Comparison of ENCODE assay signal across 18 cellular contexts in genomic region chr13:72875233-72875632, GRCh38.
"Had no signal": no experiment of that assay in that cellular context is flagged by ENCODE, and none has a peak within 500 bp of the region (broad histone marks: within the 10 kb centered on the region; RNA-seq: fewer than 3 reads in every experiment).

No MANE protein-coding gene starts in this region.

- H3K4me3 Mint-ChIP-seq: activated CD4-positive, alpha-beta memory T cell treated with anti-CD3 and anti-CD28 coated beads for 36 hours; activated naive CD4-positive, alpha-beta T cell treated with anti-CD3 and anti-CD28 coated beads for 36 hours; effector memory CD8-positive, alpha-beta T cell; mesothelial cell of epicardium; natural killer cell treated with Interleukin-12 subunit alpha and Interleukin-12 subunit beta and Interleukin-15 and Interleukin-18, amount 100 ng/mL, for 72 hours; stimulated activated effector memory CD8-positive, alpha-beta T cell treated with anti-CD3 and anti-CD28 coated beads, Interleukin-12 subunit alpha, Interleukin-12 subunit beta, amount 100 ng/mL, for 72 hours; type B pancreatic cell had no signal

- H3K9me3 Mint-ChIP-seq: effector memory CD8-positive, alpha-beta T cell; natural killer cell treated with Interleukin-12 subunit alpha and Interleukin-12 subunit beta and Interleukin-15 and Interleukin-18, amount 100 ng/mL, for 72 hours; stimulated activated effector memory CD8-positive, alpha-beta T cell treated with anti-CD3 and anti-CD28 coated beads, Interleukin-12 subunit alpha, Interleukin-12 subunit beta, amount 100 ng/mL, for 72 hours had no signal

- H3K27me3 Mint-ChIP-seq: activated CD4-positive, alpha-beta memory T cell treated with anti-CD3 and anti-CD28 coated beads for 36 hours; effector memory CD8-positive, alpha-beta T cell; natural killer cell treated with Interleukin-12 subunit alpha and Interleukin-12 subunit beta and Interleukin-15 and Interleukin-18, amount 100 ng/mL, for 72 hours; type B pancreatic cell had no signal

- ATAC-seq: activated CD4-positive, CD25-positive, alpha-beta regulatory T cell treated with anti-CD3 and anti-CD28 coated beads, Interleukin-2, amount 50 U/mL, for 24 hours; effector memory CD8-positive, alpha-beta T cell; natural killer cell treated with Interleukin-12 subunit alpha and Interleukin-12 subunit beta and Interleukin-15 and Interleukin-18, amount 100 ng/mL, for 72 hours; sciatic nerve; stimulated activated effector memory CD8-positive, alpha-beta T cell treated with anti-CD3 and anti-CD28 coated beads, Interleukin-12 subunit alpha, Interleukin-12 subunit beta, amount 100 ng/mL, for 72 hours had no signal

- H3K4me1 ChIP-seq: parathyroid adenoma, stomach had no signal

- H3K27ac ChIP-seq: cardiac muscle cell, neutrophil, parathyroid adenoma, stomach had no signal

- DNase-seq: activated CD4-positive, alpha-beta memory T cell treated with anti-CD3 and anti-CD28 coated beads for 36 hours; activated naive CD4-positive, alpha-beta T cell treated with anti-CD3 and anti-CD28 coated beads for 36 hours; activated T-cell treated with anti-CD3 and anti-CD28 coated beads for 4 hours; dermis blood vessel endothelial cell; effector memory CD8-positive, alpha-beta T cell; hypothalamus; stimulated activated CD4-positive, alpha-beta T cell treated with anti-CD3 and anti-CD28 coated beads, Interleukin-4, amount 100 ng/mL, for 24 hours; stomach; T1000 had no signal

- H3K27ac Mint-ChIP-seq: activated CD4-positive, alpha-beta memory T cell treated with anti-CD3 and anti-CD28 coated beads for 36 hours; activated naive CD4-positive, alpha-beta T cell treated with anti-CD3 and anti-CD28 coated beads for 36 hours; mesothelial cell of epicardium; natural killer cell treated with Interleukin-12 subunit alpha and Interleukin-12 subunit beta and Interleukin-15 and Interleukin-18, amount 100 ng/mL, for 72 hours; stimulated activated effector memory CD8-positive, alpha-beta T cell treated with anti-CD3 and anti-CD28 coated beads, Interleukin-12 subunit alpha, Interleukin-12 subunit beta, amount 100 ng/mL, for 72 hours; type B pancreatic cell had no signal

- H3K27me3 ChIP-seq: cardiac muscle cell, neutrophil, stomach had no signal

- H3K4me1 Mint-ChIP-seq: mesothelial cell of epicardium had no signal
